ENCODE assay signal across 9 cellular contexts in the genomic region with DNA sequence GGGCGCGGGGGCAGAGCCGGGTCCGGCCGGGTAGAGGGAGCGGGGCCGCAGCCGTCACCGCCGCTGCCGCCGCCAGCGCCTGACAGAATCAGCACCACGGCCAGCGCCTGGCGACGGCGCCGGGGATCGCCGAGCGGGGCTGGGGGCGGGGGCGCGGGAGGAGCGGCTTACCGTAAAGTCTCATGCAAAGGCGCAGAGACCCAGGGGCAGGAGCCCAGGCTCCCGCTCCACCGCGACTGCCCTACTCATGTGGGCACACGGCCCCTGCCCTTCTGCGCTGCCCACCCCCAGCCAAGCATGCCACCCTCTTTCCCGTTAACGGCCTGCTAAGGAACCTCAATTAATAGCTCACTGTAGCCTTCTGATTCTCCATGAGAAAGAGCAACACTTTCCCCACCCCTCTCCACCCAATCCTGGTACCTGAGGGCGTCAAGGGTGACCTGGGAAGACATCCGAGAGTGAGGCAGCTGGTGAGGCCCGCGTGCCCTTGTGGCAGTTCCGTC. TPM values are rescaled to one million over a fixed set of nuclear protein-coding genes. Genes with fewer than 3 reads are reported as not detected.
DNase-seq lines count a peak whose midpoint lies in the region; ATAC-seq and TF ChIP-seq lines count a peak whose summit lies in the region.
"Had no signal": no experiment of that assay in that cellular context is flagged by ENCODE, and none has a peak within 500 bp of the region (broad histone marks: within the 10 kb centered on the region; RNA-seq: fewer than 3 reads in every experiment).

A gene with protein sequence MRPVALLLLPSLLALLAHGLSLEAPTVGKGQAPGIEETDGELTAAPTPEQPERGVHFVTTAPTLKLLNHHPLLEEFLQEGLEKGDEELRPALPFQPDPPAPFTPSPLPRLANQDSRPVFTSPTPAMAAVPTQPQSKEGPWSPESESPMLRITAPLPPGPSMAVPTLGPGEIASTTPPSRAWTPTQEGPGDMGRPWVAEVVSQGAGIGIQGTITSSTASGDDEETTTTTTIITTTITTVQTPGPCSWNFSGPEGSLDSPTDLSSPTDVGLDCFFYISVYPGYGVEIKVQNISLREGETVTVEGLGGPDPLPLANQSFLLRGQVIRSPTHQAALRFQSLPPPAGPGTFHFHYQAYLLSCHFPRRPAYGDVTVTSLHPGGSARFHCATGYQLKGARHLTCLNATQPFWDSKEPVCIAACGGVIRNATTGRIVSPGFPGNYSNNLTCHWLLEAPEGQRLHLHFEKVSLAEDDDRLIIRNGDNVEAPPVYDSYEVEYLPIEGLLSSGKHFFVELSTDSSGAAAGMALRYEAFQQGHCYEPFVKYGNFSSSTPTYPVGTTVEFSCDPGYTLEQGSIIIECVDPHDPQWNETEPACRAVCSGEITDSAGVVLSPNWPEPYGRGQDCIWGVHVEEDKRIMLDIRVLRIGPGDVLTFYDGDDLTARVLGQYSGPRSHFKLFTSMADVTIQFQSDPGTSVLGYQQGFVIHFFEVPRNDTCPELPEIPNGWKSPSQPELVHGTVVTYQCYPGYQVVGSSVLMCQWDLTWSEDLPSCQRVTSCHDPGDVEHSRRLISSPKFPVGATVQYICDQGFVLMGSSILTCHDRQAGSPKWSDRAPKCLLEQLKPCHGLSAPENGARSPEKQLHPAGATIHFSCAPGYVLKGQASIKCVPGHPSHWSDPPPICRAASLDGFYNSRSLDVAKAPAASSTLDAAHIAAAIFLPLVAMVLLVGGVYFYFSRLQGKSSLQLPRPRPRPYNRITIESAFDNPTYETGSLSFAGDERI (minus strand): TSS at position 98 of the 503 bp plus-strand sequence. CDS start 164 bp downstream, outside the sequence.

- dilution Hi-C loops in IMR-90 (cut with HindIII; ENCODE audit: low sequenced_read_pairs, unreplicated experiment) = no loop called here

- no peak within 1 kb of the TSS for H2BK120ac ChIP-seq in IMR-90 (ENCODE audit: low read depth, low read length)

- no peak within 1 kb of the TSS for H3K14ac ChIP-seq in IMR-90 (replicated peaks; ENCODE audit: low read depth, low read length)

- TF ChIP-seq EP300 in transverse colon (IDR thresholded peaks at IDR 0.05; ENCODE audit: low read depth) = no peak

- no peak within 1 kb of the TSS for H2AK9ac ChIP-seq in IMR-90 (replicated peaks; ENCODE audit: low read depth, low read length, poor library complexity)

- no peak within 1 kb of the TSS for H4K91ac ChIP-seq in IMR-90 (ENCODE audit: insufficient read depth, low read depth, low read length)

- peaks cover 3% of the 10 kb centered on the region for H3K4me1 ChIP-seq in IMR-90 (ENCODE audit: control insufficient read depth, insufficient read depth, low read length)
- peaks cover 0 to 8% (median 1%) of the 10 kb centered on the region in 4 donors for H3K4me1 ChIP-seq in transverse colon

- H3K27me3 ChIP-seq in IMR-90 (ENCODE audit: control insufficient read depth, insufficient read depth, low read length) = peaks cover 82% of the 10 kb centered on the region
- peaks cover 76% of the 10 kb centered on the region for H3K27me3 ChIP-seq in transverse colon

- DNase-seq in C1 segment of cervical spinal cord (lab: John Stamatoyannopoulos, UW) (peak in 13 of 14 donors; percentile 25 to 85 (median 63)), IMR-90 (peak; percentile 48), SHP77 (lab: John Stamatoyannopoulos, UW) (peak; percentile 46 to 71), Right ventricle myocardium superior (peak; percentile 78), pons (ENCODE audit: low spot score) (peak; percentile 58), transverse colon (peak; percentile 37)
- peak; percentile 80 for DNase-seq in activated naive CD4-positive, alpha-beta T cell treated with anti-CD3 and anti-CD28 coated beads, Interleukin-2, amount 10 ng/mL, durations not matched to agents 7 days and 5 days

- no peaks in the 10 kb centered on the region for H3K79me1 ChIP-seq in IMR-90 (ENCODE audit: low read depth in 1 of 2, low read length in 2 of 2)

- no peak within 1 kb of the TSS for H3K9ac ChIP-seq in IMR-90 (ENCODE audit: low read depth, low read length)

- CTCF ChIA-PET in IMR-90 (lab: Yijun Ruan, JAX) = no interaction called here
- CTCF ChIA-PET in activated naive CD4-positive, alpha-beta T cell treated with anti-CD3 and anti-CD28 coated beads, Interleukin-2, amount 10 ng/mL, durations not matched to agents 7 days and 5 days (lab: Charles Lee) = interaction anchor here (1.1 to 1.8 kb wide), 2 partner anchors 14 to 23 kb away, joined by 3 to 4 read pairs; no protein-coding TSS in a partner anchor

- H3K4me1 Mint-ChIP-seq in activated naive CD4-positive, alpha-beta T cell treated with anti-CD3 and anti-CD28 coated beads, Interleukin-2, amount 10 ng/mL, durations not matched to agents 7 days and 5 days = peaks cover 3% of the 10 kb centered on the region

- H3K4ac ChIP-seq in IMR-90 (ENCODE audit: low read depth, low read length) = no peak within 1 kb of the TSS

- no peak for TF ChIP-seq CTCF in IMR-90 (conservative IDR thresholded peaks at IDR 0.05; ENCODE audit: low read depth, low read length)
- peak in 2 of 5 experiments; percentile 10 to 14 for TF ChIP-seq CTCF in transverse colon (IDR thresholded peaks at IDR 0.05)

- H3K4me2 ChIP-seq in IMR-90 (ENCODE audit: low read depth, low read length) = peak within 1 kb of the TSS; percentile 59; the same call in 1 of the 2 replicates

- no peak within 1 kb of the TSS for H2BK15ac ChIP-seq in IMR-90 (ENCODE audit: low read depth, low read length)

- no peak within 1 kb of the TSS for H2BK5ac ChIP-seq in IMR-90 (ENCODE audit: low read depth, low read length, poor library complexity, severe bottlenecking)

- no peak within 1 kb of the TSS for H3K4me3 Mint-ChIP-seq in activated naive CD4-positive, alpha-beta T cell treated with anti-CD3 and anti-CD28 coated beads, Interleukin-2, amount 10 ng/mL, durations not matched to agents 7 days and 5 days

- in situ Hi-C loops in IMR-90 (cut with MboI; ENCODE audit: low sequenced_read_pairs) (no loop called here), transverse colon (cut with MboI; ENCODE audit: low pct_ligation_motif_present in 1 of 4, low pct_unique_long_range_greater_than_20kb in 1 of 4, low sequenced_read_pairs in 3 of 4) (loop anchor here in 1 of 4 donors (25.0 kb wide), 1 partner anchor 231 kb away; the partner anchor contains the start of gene CRYBA1)

- no peak within 1 kb of the TSS for H3K23ac ChIP-seq in IMR-90 (ENCODE audit: low read depth, low read length)

- POLR2A ChIA-PET in IMR-90 (lab: Charles Lee; ENCODE audit: unreplicated experiment) = no interaction called here

- no TSS peak for BruUV-seq in IMR-90 (replicated peaks; lab: Mats Ljungman, UMichigan)

- H2AFZ ChIP-seq in IMR-90 (replicated peaks; ENCODE audit: low read length, poor library complexity) = peak within 1 kb of the TSS; percentile 12

- peak; percentile 99 for ATAC-seq in IMR-90 (ENCODE audit: low read depth)
- peak; percentile 95 for ATAC-seq in Right ventricle myocardium superior (ENCODE audit: poor library complexity)
- ATAC-seq in HG03442 (IDR thresholded peaks at IDR 0.05; ENCODE audit: unreplicated experiment) = no peak

- H3K27ac ChIP-seq in IMR-90 (ENCODE audit: insufficient read depth, low read length) (no peak within 1 kb of the TSS), transverse colon (no peak within 1 kb of the TSS)

- H3K9me3 ChIP-seq in IMR-90 (ENCODE audit: control insufficient read depth, insufficient read depth, low read length) (peaks cover 1% of the 10 kb centered on the region; the same call in 1 of the 2 replicates), transverse colon (no peaks in the 10 kb centered on the region)

- no peak within 1 kb of the TSS for H2BK20ac ChIP-seq in IMR-90 (ENCODE audit: low read depth, low read length)

- H3K27me3 Mint-ChIP-seq in activated naive CD4-positive, alpha-beta T cell treated with anti-CD3 and anti-CD28 coated beads, Interleukin-2, amount 10 ng/mL, durations not matched to agents 7 days and 5 days = peaks cover 87% of the 10 kb centered on the region

- 2% methylated on average over 9 of the region's 40 CpGs; no CpG with 5 or more reads in 1 of the 2 experiments for WGBS in IMR-90 (ENCODE audit: extremely low coverage in 2 of 2, insufficient read length in 1 of 2), 2 experiments
- 3% methylated on average over 35 of the region's 40 CpGs; no CpG with 5 or more reads in 1 of the 2 donors for WGBS in transverse colon (ENCODE audit: low coverage in 1 of 2), 2 donors

- H4K5ac ChIP-seq in IMR-90 (ENCODE audit: low read depth, low read length) = no peak within 1 kb of the TSS

- no peak within 1 kb of the TSS for H4K8ac ChIP-seq in IMR-90 (ENCODE audit: low read depth in 2 of 2, low read length in 2 of 2)

- H3K36me3 Mint-ChIP-seq in activated naive CD4-positive, alpha-beta T cell treated with anti-CD3 and anti-CD28 coated beads, Interleukin-2, amount 10 ng/mL, durations not matched to agents 7 days and 5 days = no peaks in the 10 kb centered on the region

- intact Hi-C loops in IMR-90 (cut with micrococcal nuclease) (loop anchor here (2.0 kb wide), 1 partner anchor 37 kb away; no protein-coding TSS in a partner anchor), Right ventricle myocardium superior (cut with DNase I) (no loop called here), transverse colon (cut with DNase I; ENCODE audit: low total_unique reads) (no loop called here)

- H3K27ac Mint-ChIP-seq in activated naive CD4-positive, alpha-beta T cell treated with anti-CD3 and anti-CD28 coated beads, Interleukin-2, amount 10 ng/mL, durations not matched to agents 7 days and 5 days = no peak within 1 kb of the TSS

- no peak for TF ChIP-seq RAD21 in IMR-90 (IDR thresholded peaks at IDR 0.05; ENCODE audit: low read length)

- H2AK5ac ChIP-seq in IMR-90 (ENCODE audit: low read depth, low read length) = no peak within 1 kb of the TSS

- H3K36me3 ChIP-seq in IMR-90 (ENCODE audit: control insufficient read depth, insufficient read depth, low read length) (no peaks in the 10 kb centered on the region), transverse colon (no peaks in the 10 kb centered on the region)

- no peaks in the 10 kb centered on the region for H3K9me3 Mint-ChIP-seq in activated naive CD4-positive, alpha-beta T cell treated with anti-CD3 and anti-CD28 coated beads, Interleukin-2, amount 10 ng/mL, durations not matched to agents 7 days and 5 days

- TF ChIP-seq POLR2A in IMR-90 (IDR thresholded peaks at IDR 0.05; ENCODE audit: low read depth, low read length) (no peak), transverse colon (IDR thresholded peaks at IDR 0.05) (no peak)

- peaks cover 3% of the 10 kb centered on the region; the same call in 1 of the 2 replicates for H4K20me1 ChIP-seq in IMR-90 (ENCODE audit: insufficient read depth, low read length)

- no peak within 1 kb of the TSS for H3K18ac ChIP-seq in IMR-90 (ENCODE audit: low read depth, low read length)

- H3K9me1 ChIP-seq in IMR-90 (ENCODE audit: insufficient read depth, low read length) = 0 out of 2 replicates have a peak, but pooled peaks cover 3% of the 10 kb centered on the region

- H3K56ac ChIP-seq in IMR-90 (ENCODE audit: extremely low read depth, insufficient read depth, low read length) = no peak within 1 kb of the TSS

- H3K4me3 ChIP-seq in IMR-90 (ENCODE audit: insufficient read depth, low read depth, low read length) = no peak within 1 kb of the TSS
- no peak within 1 kb of the TSS for H3K4me3 ChIP-seq in transverse colon

RNA-seq across cellular contexts. Expression of the gene that starts here (rescaled TPM):
- not detected in 2 replicates for total RNA-seq in IMR-90 (2012; rRNA removed)
- polyA plus RNA-seq in IMR-90 (2012; rRNA removed) = not detected in 2 replicates
- not detected in 2 replicates for polyA plus RNA-seq in IMR-90 (2012; cell fraction: cytosol; rRNA removed)
- not detected in 2 replicates for polyA plus RNA-seq in IMR-90 (2012; cell fraction: nucleus; rRNA removed; ENCODE audit: low replicate concordance)
- total RNA-seq in Right ventricle myocardium superior = not detected
- total RNA-seq in transverse colon = under 1 TPM in 1 of 4 donors, not detected in 3; 0.14 TPM
- total RNA-seq: kidney epithelial cell had no signal

Comparison
In these comparisons a context has a peak if more than half of its experiments do, and no peak if none do; other contexts are left out.
1. Peak in DNase-seq, ATAC-seq and H3K4me2 ChIP-seq in IMR-90; RNA of the gene not detected or under 1 TPM.
2. Peak in DNase-seq and ATAC-seq in Right ventricle myocardium superior; RNA of the gene not detected or under 1 TPM.
3. Peak in DNase-seq in transverse colon; RNA of the gene not detected or under 1 TPM.